In genomic region chr12:121158728-121159351, GRCh38 we compare ENCODE assay signal across 2 cellular contexts. TPM values are rescaled to one million over a fixed set of nuclear protein-coding genes. Genes with fewer than 3 reads are reported as not detected.
"Had no signal": no experiment of that assay in that cellular context is flagged by ENCODE, and none has a peak within 500 bp of the region (broad histone marks: within the 10 kb centered on the region; RNA-seq: fewer than 3 reads in every experiment).

No MANE protein-coding gene starts in this region.

RNA-seq across cellular contexts. Expression of gene P2RX7, which starts 26.2 kb away (rescaled TPM):
- total RNA-seq: H7, HT-29 had no signal
